Comparison of ENCODE assay signal across 8 cellular contexts in the genomic region with DNA sequence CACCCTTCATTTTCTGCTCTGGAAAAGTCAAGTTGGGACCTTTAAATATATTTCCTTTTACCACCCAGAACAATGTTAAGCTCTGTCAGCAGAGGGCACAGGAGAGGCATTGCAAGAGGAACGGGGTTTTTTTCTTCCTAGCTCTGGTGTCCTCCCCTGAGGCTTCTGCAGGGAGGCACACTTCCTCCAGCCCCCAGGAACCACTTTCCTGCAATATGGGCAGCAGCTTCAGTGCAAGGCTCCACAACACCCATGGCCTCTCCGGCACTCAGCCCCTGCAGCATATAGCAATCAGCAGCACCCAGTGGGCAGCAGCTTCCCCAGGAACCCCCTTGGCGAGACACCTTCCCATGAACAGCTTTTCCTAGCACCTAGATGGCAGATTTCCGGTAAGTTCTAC.
DNase-seq lines count a peak whose midpoint lies in the region; ATAC-seq and TF ChIP-seq lines count a peak whose summit lies in the region.

No MANE protein-coding gene starts in this region.

- no peak for TF ChIP-seq POLR2A in heart left ventricle (IDR thresholded peaks at IDR 0.05)

- intact Hi-C loops in heart left ventricle (cut with DNase I): loop anchor here in 3 of 10 donors (2.0 to 10.0 kb wide), 3 partner anchors 89 to 92 kb away; no protein-coding TSS in a partner anchor

- H3K9me3 ChIP-seq in heart left ventricle (no peaks in the 10 kb centered on the region), right atrium auricular region (no peaks in the 10 kb centered on the region), WERI-Rb-1 (ENCODE audit: severe bottlenecking) (no peaks in the 10 kb centered on the region)

- peak in 9 of 12 donors; percentile 19 to 43 (median 30) for TF ChIP-seq CTCF in heart left ventricle (IDR thresholded peaks at IDR 0.05)
- TF ChIP-seq CTCF in right atrium auricular region (IDR thresholded peaks at IDR 0.05): peak in 1 of 2 donors; percentile 53
- peak; percentile 32; the same call in 1 of the 2 replicates for TF ChIP-seq CTCF in WERI-Rb-1 (IDR thresholded peaks at IDR 0.05; ENCODE audit: low read depth, low read length)

- H3K4me1 ChIP-seq in heart left ventricle (no peaks in the 10 kb centered on the region), right atrium auricular region (no peaks in the 10 kb centered on the region)

- H3K4me3 ChIP-seq in heart left ventricle (no peak overlapping the region), right atrium auricular region (no peak overlapping the region), WERI-Rb-1 (ENCODE audit: low read depth, low read length) (no peak overlapping the region)

- no peak overlapping the region for H3K27ac ChIP-seq in heart left ventricle
- no peak overlapping the region for H3K27ac ChIP-seq in right atrium auricular region
- no peak overlapping the region for H3K27ac ChIP-seq in WERI-Rb-1

- 45 to 73% (median 58%) methylated on average over 4 of the region's 4 CpGs for WGBS in heart left ventricle, 4 donors

- DNase-seq in heart left ventricle: no peak
- DNase-seq in right atrium auricular region (ENCODE audit: low spot score): no peak
- peak; percentile 8 for DNase-seq in WERI-Rb-1
- peak; percentile 35 for DNase-seq in kidney tubule cell (ENCODE audit: low spot score)
- no peak for DNase-seq in activated CD4-positive, CD25-positive, alpha-beta regulatory T cell (lab: John Stamatoyannopoulos, UW)

- no peaks in the 10 kb centered on the region for H3K36me3 ChIP-seq in heart left ventricle
- H3K36me3 ChIP-seq in right atrium auricular region: no peaks in the 10 kb centered on the region
- no peaks in the 10 kb centered on the region for H3K36me3 ChIP-seq in WERI-Rb-1

- ATAC-seq in heart left ventricle: peak in 1 of 4 donors; percentile 55
- peak; percentile 78 for ATAC-seq in HG03432 (IDR thresholded peaks at IDR 0.05; ENCODE audit: unreplicated experiment)
- ATAC-seq in GM21528 (IDR thresholded peaks at IDR 0.05; ENCODE audit: low FRiP score, unreplicated experiment): no peak
- ATAC-seq in HG03196 (IDR thresholded peaks at IDR 0.05; ENCODE audit: unreplicated experiment): no peak

- peaks cover 0 to 4% (median 0%) of the 10 kb centered on the region in 9 donors for H3K27me3 ChIP-seq in heart left ventricle
- no peaks in the 10 kb centered on the region for H3K27me3 ChIP-seq in right atrium auricular region
- H3K27me3 ChIP-seq in WERI-Rb-1 (ENCODE audit: insufficient read depth, low read depth, severe bottlenecking): peaks cover 54% of the 10 kb centered on the region

Comparison
In these comparisons a context has a peak if more than half of its experiments do, and no peak if none do; other contexts are left out.
1. DNase-seq: peak in WERI-Rb-1 (single experiment) and kidney tubule cell (single experiment); none in heart left ventricle (0 of 5), right atrium auricular region (single experiment) and activated CD4-positive, CD25-positive, alpha-beta regulatory T cell (0 of 4).